Comparison of ENCODE assay signal across 8 cellular contexts in genomic region chr1:235159284-235159683, GRCh38. TPM values are rescaled to one million over a fixed set of nuclear protein-coding genes. Genes with fewer than 3 reads are reported as not detected.
DNase-seq lines count a peak whose midpoint lies in the region; ATAC-seq and TF ChIP-seq lines count a peak whose summit lies in the region.
"Not testable (repeated sequence)": the region's sequence is repeated elsewhere in the genome, so short reads cannot be mapped to it uniquely, and the experiment has no call there.

No MANE protein-coding gene starts in this region.

- not testable (repeated sequence) for H3K9me3 Mint-ChIP-seq in CD4-positive, alpha-beta memory T cell; activated CD8-positive, alpha-beta T cell treated with anti-CD3 and anti-CD28 coated beads, Interleukin-2, amount 10 ng/mL, durations not matched to agents 7 days and 5 days (ENCODE audit: insufficient read depth); activated naive CD8-positive, alpha-beta T cell treated with anti-CD3 and anti-CD28 coated beads for 36 hours; endodermal cell; natural killer cell treated with Interleukin-12 subunit alpha and Interleukin-12 subunit beta and Interleukin-15 and Interleukin-18, amount 100 ng/mL, for 72 hours; stimulated activated memory B cell treated with anti-CD40 and anti-IgM and Interleukin-4, amounts not matched to agents 10 μg/mL and 1 μg/mL and 100 μg/mL, for 72 hours

- H2AFZ ChIP-seq in Karpas-422 (ENCODE audit: low read length), result not testable (repeated sequence)

- not testable (repeated sequence) for H3K9me3 ChIP-seq in CD4-positive, alpha-beta memory T cell (ENCODE audit: control insufficient read depth in 1 of 2, low read length in 2 of 2); Karpas-422 (ENCODE audit: low read length); T-helper 17 cell (ENCODE audit: control insufficient read depth, low read length, poor library complexity, severe bottlenecking); endodermal cell (ENCODE audit: control insufficient read depth, low read length)

- peaks cover 11 to 24% of the 10 kb centered on the region in 2 donors for H3K36me3 Mint-ChIP-seq in CD4-positive, alpha-beta memory T cell
- H3K36me3 Mint-ChIP-seq in T-helper 17 cell (ENCODE audit: low read depth); stimulated activated memory B cell treated with anti-CD40 and anti-IgM and Interleukin-4, amounts not matched to agents 10 μg/mL and 1 μg/mL and 100 μg/mL, for 72 hours: not testable (repeated sequence)
- H3K36me3 Mint-ChIP-seq in activated CD8-positive, alpha-beta T cell treated with anti-CD3 and anti-CD28 coated beads, Interleukin-2, amount 10 ng/mL, durations not matched to agents 7 days and 5 days (ENCODE audit: low read depth), result peaks cover 31% of the 10 kb centered on the region
- peaks cover 21% of the 10 kb centered on the region for H3K36me3 Mint-ChIP-seq in activated naive CD8-positive, alpha-beta T cell treated with anti-CD3 and anti-CD28 coated beads for 36 hours
- H3K36me3 Mint-ChIP-seq in endodermal cell (ENCODE audit: low read depth), result peaks cover 29% of the 10 kb centered on the region
- peaks cover 14% of the 10 kb centered on the region for H3K36me3 Mint-ChIP-seq in natural killer cell treated with Interleukin-12 subunit alpha and Interleukin-12 subunit beta and Interleukin-15 and Interleukin-18, amount 100 ng/mL, for 72 hours

- not testable (repeated sequence) for H3K9ac ChIP-seq in Karpas-422 (ENCODE audit: low read length); endodermal cell (ENCODE audit: extremely low read depth, low read length, poor library complexity, severe bottlenecking)

- CTCF ChIA-PET in CD4-positive, alpha-beta memory T cell (lab: Charles Lee; ENCODE audit: partially characterized antibody), result interaction anchor here (0.6 to 1.0 kb wide), 2 partner anchors 257 to 436 kb away, joined by 3 to 5 read pairs; no protein-coding TSS in a partner anchor
- CTCF ChIA-PET in activated CD8-positive, alpha-beta T cell treated with anti-CD3 and anti-CD28 coated beads, Interleukin-2, amount 10 ng/mL, durations not matched to agents 7 days and 5 days (lab: Charles Lee), result interaction anchor here (0.9 to 4.4 kb wide), 3 partner anchors 9 to 257 kb away, joined by 3 to 17 read pairs (median 4); no protein-coding TSS in a partner anchor

- H3K9me2 ChIP-seq in Karpas-422 (replicated peaks; ENCODE audit: insufficient read depth, low read length), result not testable (repeated sequence)

- H3K4me3 ChIP-seq in CD4-positive, alpha-beta memory T cell (ENCODE audit: low read length in 2 of 2); Karpas-422 (ENCODE audit: low read length); endodermal cell (ENCODE audit: low read length): not testable (repeated sequence)

- H3K27me3 ChIP-seq in CD4-positive, alpha-beta memory T cell (ENCODE audit: insufficient read depth, low read length); Karpas-422 (ENCODE audit: low read length); endodermal cell (ENCODE audit: control insufficient read depth, insufficient read depth, low read length, poor library complexity, severe bottlenecking): not testable (repeated sequence)

- H4K20me1 ChIP-seq in Karpas-422 (ENCODE audit: insufficient read depth, low read depth, low read length), result not testable (repeated sequence)

- not testable (repeated sequence) for ATAC-seq in T-helper 17 cell; activated CD8-positive, alpha-beta T cell treated with anti-CD3 and anti-CD28 coated beads, Interleukin-2, amount 10 ng/mL, durations not matched to agents 7 days and 5 days; natural killer cell treated with Interleukin-12 subunit alpha and Interleukin-12 subunit beta and Interleukin-15 and Interleukin-18, amount 100 ng/mL, for 72 hours; stimulated activated memory B cell treated with anti-CD40 and anti-IgM and Interleukin-4, amounts not matched to agents 10 μg/mL and 1 μg/mL and 100 μg/mL, for 72 hours

- not testable (repeated sequence) for H3K27ac ChIP-seq in CD4-positive, alpha-beta memory T cell (ENCODE audit: low read depth, low read length); Karpas-422 (ENCODE audit: low read length); endodermal cell (ENCODE audit: low read depth, low read length)

- intact Hi-C loops in CD4-positive, alpha-beta memory T cell (cut with micrococcal nuclease), result not testable (repeated sequence)

- WGBS in endodermal cell (ENCODE audit: insufficient coverage in 1 of 2, insufficient read length in 1 of 2), 2 experiments, result 86 to 90% methylated on average over 9 of the region's 9 CpGs

- H3K4me1 ChIP-seq in CD4-positive, alpha-beta memory T cell (ENCODE audit: insufficient read depth, low read length), result peaks cover 51% of the 10 kb centered on the region
- H3K4me1 ChIP-seq in Karpas-422 (ENCODE audit: low read length), result peaks cover 18% of the 10 kb centered on the region
- H3K4me1 ChIP-seq in endodermal cell (ENCODE audit: control insufficient read depth, insufficient read depth, low read length), result not testable (repeated sequence)

- POLR2A ChIA-PET in CD4-positive, alpha-beta memory T cell (lab: Charles Lee; ENCODE audit: partially characterized antibody), result interaction anchor here (1.6 kb wide), 2 partner anchors 30 kb away, joined by 7 read pairs; partner anchors contain the start of gene TOMM20
- POLR2A ChIA-PET in activated CD8-positive, alpha-beta T cell treated with anti-CD3 and anti-CD28 coated beads, Interleukin-2, amount 10 ng/mL, durations not matched to agents 7 days and 5 days (lab: Charles Lee), result interaction anchor here (0.7 to 2.1 kb wide), 2 partner anchors 31 to 75 kb away, joined by 3 to 19 read pairs; partner anchors contain the start of gene TOMM20

- H3K36me3 ChIP-seq in CD4-positive, alpha-beta memory T cell (ENCODE audit: insufficient read depth, low read length), result peaks cover 33% of the 10 kb centered on the region
- H3K36me3 ChIP-seq in Karpas-422 (ENCODE audit: insufficient read depth, low read length) (peaks cover 27% of the 10 kb centered on the region), endodermal cell (ENCODE audit: control insufficient read depth, insufficient read depth, low read length) (peaks cover 43% of the 10 kb centered on the region)

- H3K27ac Mint-ChIP-seq in CD4-positive, alpha-beta memory T cell, result peak overlapping the region in 3 of 7 donors; percentile 60 to 95 (median 79)
- H3K27ac Mint-ChIP-seq in T-helper 17 cell; activated CD8-positive, alpha-beta T cell treated with anti-CD3 and anti-CD28 coated beads, Interleukin-2, amount 10 ng/mL, durations not matched to agents 7 days and 5 days; stimulated activated memory B cell treated with anti-CD40 and anti-IgM and Interleukin-4, amounts not matched to agents 10 μg/mL and 1 μg/mL and 100 μg/mL, for 72 hours: not testable (repeated sequence)
- peak overlapping the region; percentile 64 for H3K27ac Mint-ChIP-seq in activated naive CD8-positive, alpha-beta T cell treated with anti-CD3 and anti-CD28 coated beads for 36 hours
- peak overlapping the region; percentile 27 for H3K27ac Mint-ChIP-seq in endodermal cell
- peak overlapping the region in 1 of 2 donors; percentile 93 for H3K27ac Mint-ChIP-seq in natural killer cell treated with Interleukin-12 subunit alpha and Interleukin-12 subunit beta and Interleukin-15 and Interleukin-18, amount 100 ng/mL, for 72 hours

- TF ChIP-seq CTCF in endodermal cell (conservative IDR thresholded peaks at IDR 0.05), result not testable (repeated sequence)

- peaks cover 54% of the 10 kb centered on the region for H3K79me2 ChIP-seq in Karpas-422 (ENCODE audit: low read length)

- peaks cover 20 to 38% (median 26%) of the 10 kb centered on the region in 4 donors for H3K4me1 Mint-ChIP-seq in CD4-positive, alpha-beta memory T cell
- H3K4me1 Mint-ChIP-seq in T-helper 17 cell, result peaks cover 19% of the 10 kb centered on the region
- peaks cover 15% of the 10 kb centered on the region for H3K4me1 Mint-ChIP-seq in activated CD8-positive, alpha-beta T cell treated with anti-CD3 and anti-CD28 coated beads, Interleukin-2, amount 10 ng/mL, durations not matched to agents 7 days and 5 days (ENCODE audit: low read depth)
- H3K4me1 Mint-ChIP-seq in activated naive CD8-positive, alpha-beta T cell treated with anti-CD3 and anti-CD28 coated beads for 36 hours, result peaks cover 13% of the 10 kb centered on the region
- not testable (repeated sequence) for H3K4me1 Mint-ChIP-seq in endodermal cell
- H3K4me1 Mint-ChIP-seq in natural killer cell treated with Interleukin-12 subunit alpha and Interleukin-12 subunit beta and Interleukin-15 and Interleukin-18, amount 100 ng/mL, for 72 hours (ENCODE audit: low read depth in 2 of 2), result peaks cover 17 to 18% of the 10 kb centered on the region in 2 donors
- peaks cover 19% of the 10 kb centered on the region for H3K4me1 Mint-ChIP-seq in stimulated activated memory B cell treated with anti-CD40 and anti-IgM and Interleukin-4, amounts not matched to agents 10 μg/mL and 1 μg/mL and 100 μg/mL, for 72 hours

- peak overlapping the region; percentile 93 for H3K4me2 ChIP-seq in Karpas-422 (ENCODE audit: low read depth, low read length, poor library complexity, severe bottlenecking)

- not testable (repeated sequence) for H3K27me3 Mint-ChIP-seq in CD4-positive, alpha-beta memory T cell; T-helper 17 cell; activated CD8-positive, alpha-beta T cell treated with anti-CD3 and anti-CD28 coated beads, Interleukin-2, amount 10 ng/mL, durations not matched to agents 7 days and 5 days (ENCODE audit: low read depth); activated naive CD8-positive, alpha-beta T cell treated with anti-CD3 and anti-CD28 coated beads for 36 hours; endodermal cell (ENCODE audit: insufficient read depth); natural killer cell treated with Interleukin-12 subunit alpha and Interleukin-12 subunit beta and Interleukin-15 and Interleukin-18, amount 100 ng/mL, for 72 hours; stimulated activated memory B cell treated with anti-CD40 and anti-IgM and Interleukin-4, amounts not matched to agents 10 μg/mL and 1 μg/mL and 100 μg/mL, for 72 hours

- H3K4me3 Mint-ChIP-seq in CD4-positive, alpha-beta memory T cell, result peak overlapping the region in 7 of 8 donors; percentile 27 to 99 (median 96)
- H3K4me3 Mint-ChIP-seq in T-helper 17 cell, result peak overlapping the region; percentile 98
- peak overlapping the region; percentile 97 for H3K4me3 Mint-ChIP-seq in activated CD8-positive, alpha-beta T cell treated with anti-CD3 and anti-CD28 coated beads, Interleukin-2, amount 10 ng/mL, durations not matched to agents 7 days and 5 days
- peak overlapping the region; percentile 44 for H3K4me3 Mint-ChIP-seq in activated naive CD8-positive, alpha-beta T cell treated with anti-CD3 and anti-CD28 coated beads for 36 hours
- peak overlapping the region; percentile 88 for H3K4me3 Mint-ChIP-seq in endodermal cell
- peak overlapping the region; percentile 92 for H3K4me3 Mint-ChIP-seq in natural killer cell treated with Interleukin-12 subunit alpha and Interleukin-12 subunit beta and Interleukin-15 and Interleukin-18, amount 100 ng/mL, for 72 hours
- H3K4me3 Mint-ChIP-seq in stimulated activated memory B cell treated with anti-CD40 and anti-IgM and Interleukin-4, amounts not matched to agents 10 μg/mL and 1 μg/mL and 100 μg/mL, for 72 hours, result peak overlapping the region; percentile 87

- not testable (repeated sequence) for DNase-seq in CD4-positive, alpha-beta memory T cell; Karpas-422; T-helper 17 cell; activated CD8-positive, alpha-beta T cell treated with anti-CD3 and anti-CD28 coated beads, Interleukin-2, amount 10 ng/mL, durations not matched to agents 7 days and 5 days; activated naive CD8-positive, alpha-beta T cell treated with anti-CD3 and anti-CD28 coated beads for 36 hours; endodermal cell; natural killer cell treated with Interleukin-12 subunit alpha and Interleukin-12 subunit beta and Interleukin-15 and Interleukin-18, amount 100 ng/mL, for 72 hours (ENCODE audit: low spot score)

RNA-seq across cellular contexts. Expression of gene RBM34, which starts 1.8 kb away (rescaled TPM):
- total RNA-seq in CD4-positive, alpha-beta memory T cell, result 100 to 1,000 TPM; 120 TPM
- polyA plus RNA-seq in CD4-positive, alpha-beta memory T cell, result 10 to 100 TPM; 55.2 to 79.8 TPM
- total RNA-seq in Karpas-422 (2014; rRNA removed; shearing (Covaris generic); ENCODE audit: low replicate concordance), result 39.3 and 45.1 TPM in 2 replicates
- 100 to 1,000 TPM; 147 to 148 TPM for total RNA-seq in T-helper 17 cell
- total RNA-seq in activated CD8-positive, alpha-beta T cell treated with anti-CD3 and anti-CD28 coated beads, Interleukin-2, amount 10 ng/mL, durations not matched to agents 7 days and 5 days, result 100 to 1,000 TPM; 115 to 117 TPM
- total RNA-seq in activated naive CD8-positive, alpha-beta T cell treated with anti-CD3 and anti-CD28 coated beads for 36 hours, result 100 to 1,000 TPM; 143 to 156 TPM
- total RNA-seq in endodermal cell, result 100 to 1,000 TPM; 104 to 127 TPM
- 60.1 TPM for polyA plus RNA-seq in endodermal cell (2013, experiment 1 of 2)
- 61.4 TPM for polyA plus RNA-seq in endodermal cell (2013, experiment 2 of 2)
- total RNA-seq in natural killer cell treated with Interleukin-12 subunit alpha and Interleukin-12 subunit beta and Interleukin-15 and Interleukin-18, amount 100 ng/mL, for 72 hours, result 100 to 1,000 TPM; 104 to 132 TPM

RNA-seq across cellular contexts. Expression of gene TOMM20, which starts 30.6 kb away (rescaled TPM):
- 100 to 1,000 TPM; 102 to 108 TPM for total RNA-seq in CD4-positive, alpha-beta memory T cell
- 10 to 100 TPM; 64.4 to 70.6 TPM for polyA plus RNA-seq in CD4-positive, alpha-beta memory T cell
- total RNA-seq in Karpas-422 (2014; rRNA removed; shearing (Covaris generic); ENCODE audit: low replicate concordance), result 60.0 and 113 TPM in 2 replicates
- total RNA-seq in T-helper 17 cell, result 100 to 1,000 TPM; 105 to 112 TPM
- 10 to 100 TPM; 72.2 to 81.7 TPM for total RNA-seq in activated CD8-positive, alpha-beta T cell treated with anti-CD3 and anti-CD28 coated beads, Interleukin-2, amount 10 ng/mL, durations not matched to agents 7 days and 5 days
- total RNA-seq in activated naive CD8-positive, alpha-beta T cell treated with anti-CD3 and anti-CD28 coated beads for 36 hours, result 100 to 1,000 TPM; 131 to 150 TPM
- total RNA-seq in endodermal cell, result 100 to 1,000 TPM; 237 to 252 TPM
- 237 TPM for polyA plus RNA-seq in endodermal cell (2013, experiment 1 of 2)
- 220 TPM for polyA plus RNA-seq in endodermal cell (2013, experiment 2 of 2)
- total RNA-seq in natural killer cell treated with Interleukin-12 subunit alpha and Interleukin-12 subunit beta and Interleukin-15 and Interleukin-18, amount 100 ng/mL, for 72 hours, result 10 to 100 TPM; 85.7 to 89.6 TPM

Comparison
In these comparisons a context has a peak if more than half of its experiments do, and no peak if none do; other contexts are left out.
1. H3K4me3 Mint-ChIP-seq: peak in every context shown above with its lines; median percentile 98 in T-helper 17 cell; 97 in activated CD8-positive, alpha-beta T cell treated with anti-CD3 and anti-CD28 coated beads, Interleukin-2, amount 10 ng/mL, durations not matched to agents 7 days and 5 days; 96 in CD4-positive, alpha-beta memory T cell; 92 in natural killer cell treated with Interleukin-12 subunit alpha and Interleukin-12 subunit beta and Interleukin-15 and Interleukin-18, amount 100 ng/mL, for 72 hours; 88 in endodermal cell; 87 in stimulated activated memory B cell treated with anti-CD40 and anti-IgM and Interleukin-4, amounts not matched to agents 10 μg/mL and 1 μg/mL and 100 μg/mL, for 72 hours; 44 in activated naive CD8-positive, alpha-beta T cell treated with anti-CD3 and anti-CD28 coated beads for 36 hours.